ENCODE assay signal across 1 cellular context in the genomic region with DNA sequence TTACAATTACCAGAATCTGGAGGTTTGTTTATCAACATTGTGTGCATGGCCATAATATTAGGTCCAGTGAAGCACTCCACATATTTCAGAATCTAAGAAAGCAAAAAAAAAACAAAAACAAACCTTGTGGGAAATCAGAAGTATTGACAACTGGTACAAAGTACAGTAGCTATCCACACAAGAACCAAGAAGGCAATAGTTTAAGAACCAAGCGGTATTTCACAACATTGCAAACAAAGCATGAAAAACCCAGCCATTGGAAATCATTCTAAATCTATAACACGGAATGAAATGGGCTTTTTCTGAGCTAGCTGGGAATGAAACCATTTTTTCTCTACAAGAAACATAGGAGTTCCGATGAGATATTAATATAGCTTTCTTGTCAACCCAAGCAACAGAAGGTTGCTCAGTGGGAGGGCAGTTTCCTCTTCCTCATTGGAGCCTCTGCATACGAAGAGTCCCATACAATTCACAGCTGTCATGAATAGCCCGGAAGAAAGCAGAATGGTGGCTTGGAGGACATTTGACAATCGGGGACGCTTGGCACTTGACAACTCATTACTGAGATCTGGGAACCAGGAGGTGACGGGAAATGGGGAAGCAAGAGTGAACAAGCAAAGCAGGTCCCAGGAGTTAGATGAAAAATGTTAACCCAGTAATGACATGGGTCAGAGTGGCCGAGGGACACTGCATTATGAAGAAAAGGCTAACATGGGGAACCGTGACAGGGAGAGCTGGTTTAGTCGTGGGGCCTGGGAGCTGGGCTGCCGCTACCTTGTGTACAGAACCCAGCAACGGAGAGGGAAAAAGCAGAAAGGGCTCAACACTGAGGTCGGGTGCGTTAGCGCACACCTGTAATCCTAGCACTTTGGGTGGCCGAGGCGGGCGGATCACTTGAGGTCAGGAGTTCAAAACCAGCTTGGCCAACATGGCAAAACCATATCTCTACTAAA.
TF ChIP-seq lines count a peak whose summit lies in the region.

No MANE protein-coding gene starts in this region.

TF ChIP-seq in HepG2, 621 proteins besides CTCF, POLR2A, EP300 and RAD21 (continued from another document and continues in another):
- TF ChIP-seq, protein P1, sequence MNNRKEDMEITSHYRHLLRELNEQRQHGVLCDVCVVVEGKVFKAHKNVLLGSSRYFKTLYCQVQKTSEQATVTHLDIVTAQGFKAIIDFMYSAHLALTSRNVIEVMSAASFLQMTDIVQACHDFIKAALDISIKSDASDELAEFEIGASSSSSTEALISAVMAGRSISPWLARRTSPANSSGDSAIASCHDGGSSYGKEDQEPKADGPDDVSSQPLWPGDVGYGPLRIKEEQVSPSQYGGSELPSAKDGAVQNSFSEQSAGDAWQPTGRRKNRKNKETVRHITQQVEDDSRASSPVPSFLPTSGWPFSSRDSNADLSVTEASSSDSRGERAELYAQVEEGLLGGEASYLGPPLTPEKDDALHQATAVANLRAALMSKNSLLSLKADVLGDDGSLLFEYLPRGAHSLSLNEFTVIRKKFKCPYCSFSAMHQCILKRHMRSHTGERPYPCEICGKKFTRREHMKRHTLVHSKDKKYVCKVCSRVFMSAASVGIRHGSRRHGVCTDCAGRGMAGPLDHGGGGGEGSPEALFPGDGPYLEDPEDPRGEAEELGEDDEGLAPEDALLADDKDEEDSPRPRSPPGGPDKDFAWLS (CRISPR knock-in tag; IDR thresholded peaks at IDR 0.05; ENCODE audit: borderline replicate concordance): no peak
- TF ChIP-seq MEIS2 (CRISPR knock-in tag; IDR thresholded peaks at IDR 0.05): no peak
- no peak; the same call in 1 of the 2 replicates for TF ChIP-seq SALL1 (CRISPR knock-in tag; IDR thresholded peaks at IDR 0.05)
- no peak for TF ChIP-seq NONO (IDR thresholded peaks at IDR 0.05)
- TF ChIP-seq NONO (CRISPR knock-in tag; conservative IDR thresholded peaks at IDR 0.05): no peak
- TF ChIP-seq, protein P2, sequence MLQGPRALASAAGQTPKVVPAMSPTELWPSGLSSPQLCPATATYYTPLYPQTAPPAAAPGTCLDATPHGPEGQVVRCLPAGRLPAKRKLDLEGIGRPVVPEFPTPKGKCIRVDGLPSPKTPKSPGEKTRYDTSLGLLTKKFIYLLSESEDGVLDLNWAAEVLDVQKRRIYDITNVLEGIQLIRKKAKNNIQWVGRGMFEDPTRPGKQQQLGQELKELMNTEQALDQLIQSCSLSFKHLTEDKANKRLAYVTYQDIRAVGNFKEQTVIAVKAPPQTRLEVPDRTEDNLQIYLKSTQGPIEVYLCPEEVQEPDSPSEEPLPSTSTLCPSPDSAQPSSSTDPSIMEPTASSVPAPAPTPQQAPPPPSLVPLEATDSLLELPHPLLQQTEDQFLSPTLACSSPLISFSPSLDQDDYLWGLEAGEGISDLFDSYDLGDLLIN (CRISPR knock-in tag; IDR thresholded peaks at IDR 0.05; ENCODE audit: borderline replicate concordance): no peak
- TF ChIP-seq ZNF615 (CRISPR knock-in tag; IDR thresholded peaks at IDR 0.05; ENCODE audit: borderline replicate concordance): no peak
- TF ChIP-seq ZNF709 (CRISPR knock-in tag; IDR thresholded peaks at IDR 0.05): no peak
- TF ChIP-seq NR2F1 (CRISPR knock-in tag; IDR thresholded peaks at IDR 0.05): no peak
- TF ChIP-seq KMT2A (CRISPR knock-in tag; IDR thresholded peaks at IDR 0.05): no peak
- TF ChIP-seq, protein P3, sequence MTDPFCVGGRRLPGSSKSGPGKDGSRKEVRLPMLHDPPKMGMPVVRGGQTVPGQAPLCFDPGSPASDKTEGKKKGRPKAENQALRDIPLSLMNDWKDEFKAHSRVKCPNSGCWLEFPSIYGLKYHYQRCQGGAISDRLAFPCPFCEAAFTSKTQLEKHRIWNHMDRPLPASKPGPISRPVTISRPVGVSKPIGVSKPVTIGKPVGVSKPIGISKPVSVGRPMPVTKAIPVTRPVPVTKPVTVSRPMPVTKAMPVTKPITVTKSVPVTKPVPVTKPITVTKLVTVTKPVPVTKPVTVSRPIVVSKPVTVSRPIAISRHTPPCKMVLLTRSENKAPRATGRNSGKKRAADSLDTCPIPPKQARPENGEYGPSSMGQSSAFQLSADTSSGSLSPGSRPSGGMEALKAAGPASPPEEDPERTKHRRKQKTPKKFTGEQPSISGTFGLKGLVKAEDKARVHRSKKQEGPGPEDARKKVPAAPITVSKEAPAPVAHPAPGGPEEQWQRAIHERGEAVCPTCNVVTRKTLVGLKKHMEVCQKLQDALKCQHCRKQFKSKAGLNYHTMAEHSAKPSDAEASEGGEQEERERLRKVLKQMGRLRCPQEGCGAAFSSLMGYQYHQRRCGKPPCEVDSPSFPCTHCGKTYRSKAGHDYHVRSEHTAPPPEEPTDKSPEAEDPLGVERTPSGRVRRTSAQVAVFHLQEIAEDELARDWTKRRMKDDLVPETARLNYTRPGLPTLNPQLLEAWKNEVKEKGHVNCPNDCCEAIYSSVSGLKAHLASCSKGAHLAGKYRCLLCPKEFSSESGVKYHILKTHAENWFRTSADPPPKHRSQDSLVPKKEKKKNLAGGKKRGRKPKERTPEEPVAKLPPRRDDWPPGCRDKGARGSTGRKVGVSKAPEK (CRISPR knock-in tag; IDR thresholded peaks at IDR 0.05; ENCODE audit: borderline replicate concordance): no peak
- no peak for TF ChIP-seq NRL (CRISPR knock-in tag; IDR thresholded peaks at IDR 0.05; ENCODE audit: borderline replicate concordance)
- no peak for TF ChIP-seq REPIN1 (CRISPR knock-in tag; IDR thresholded peaks at IDR 0.05; ENCODE audit: borderline replicate concordance, low read depth)
- TF ChIP-seq SAP130 (CRISPR knock-in tag; IDR thresholded peaks at IDR 0.05; ENCODE audit: low read depth): peak; percentile 53
- no peak for TF ChIP-seq TSC22D2 (CRISPR knock-in tag; IDR thresholded peaks at IDR 0.05; ENCODE audit: borderline replicate concordance)
- TF ChIP-seq SYNCRIP (IDR thresholded peaks at IDR 0.05; ENCODE audit: insufficient read depth, low read depth, low read length): no peak
- TF ChIP-seq ZNF713 (CRISPR knock-in tag; IDR thresholded peaks at IDR 0.05): no peak
- TF ChIP-seq GPN1 (CRISPR knock-in tag; IDR thresholded peaks at IDR 0.05; ENCODE audit: borderline replicate concordance): no peak
- TF ChIP-seq DNMT1 (CRISPR knock-in tag; IDR thresholded peaks at IDR 0.05): no peak
- no peak for TF ChIP-seq ZFP36 (IDR thresholded peaks at IDR 0.05; ENCODE audit: borderline replicate concordance, low read depth, low read length, partially characterized antibody)
- TF ChIP-seq STAT5B (CRISPR knock-in tag; IDR thresholded peaks at IDR 0.05): no peak
- TF ChIP-seq, protein P4, sequence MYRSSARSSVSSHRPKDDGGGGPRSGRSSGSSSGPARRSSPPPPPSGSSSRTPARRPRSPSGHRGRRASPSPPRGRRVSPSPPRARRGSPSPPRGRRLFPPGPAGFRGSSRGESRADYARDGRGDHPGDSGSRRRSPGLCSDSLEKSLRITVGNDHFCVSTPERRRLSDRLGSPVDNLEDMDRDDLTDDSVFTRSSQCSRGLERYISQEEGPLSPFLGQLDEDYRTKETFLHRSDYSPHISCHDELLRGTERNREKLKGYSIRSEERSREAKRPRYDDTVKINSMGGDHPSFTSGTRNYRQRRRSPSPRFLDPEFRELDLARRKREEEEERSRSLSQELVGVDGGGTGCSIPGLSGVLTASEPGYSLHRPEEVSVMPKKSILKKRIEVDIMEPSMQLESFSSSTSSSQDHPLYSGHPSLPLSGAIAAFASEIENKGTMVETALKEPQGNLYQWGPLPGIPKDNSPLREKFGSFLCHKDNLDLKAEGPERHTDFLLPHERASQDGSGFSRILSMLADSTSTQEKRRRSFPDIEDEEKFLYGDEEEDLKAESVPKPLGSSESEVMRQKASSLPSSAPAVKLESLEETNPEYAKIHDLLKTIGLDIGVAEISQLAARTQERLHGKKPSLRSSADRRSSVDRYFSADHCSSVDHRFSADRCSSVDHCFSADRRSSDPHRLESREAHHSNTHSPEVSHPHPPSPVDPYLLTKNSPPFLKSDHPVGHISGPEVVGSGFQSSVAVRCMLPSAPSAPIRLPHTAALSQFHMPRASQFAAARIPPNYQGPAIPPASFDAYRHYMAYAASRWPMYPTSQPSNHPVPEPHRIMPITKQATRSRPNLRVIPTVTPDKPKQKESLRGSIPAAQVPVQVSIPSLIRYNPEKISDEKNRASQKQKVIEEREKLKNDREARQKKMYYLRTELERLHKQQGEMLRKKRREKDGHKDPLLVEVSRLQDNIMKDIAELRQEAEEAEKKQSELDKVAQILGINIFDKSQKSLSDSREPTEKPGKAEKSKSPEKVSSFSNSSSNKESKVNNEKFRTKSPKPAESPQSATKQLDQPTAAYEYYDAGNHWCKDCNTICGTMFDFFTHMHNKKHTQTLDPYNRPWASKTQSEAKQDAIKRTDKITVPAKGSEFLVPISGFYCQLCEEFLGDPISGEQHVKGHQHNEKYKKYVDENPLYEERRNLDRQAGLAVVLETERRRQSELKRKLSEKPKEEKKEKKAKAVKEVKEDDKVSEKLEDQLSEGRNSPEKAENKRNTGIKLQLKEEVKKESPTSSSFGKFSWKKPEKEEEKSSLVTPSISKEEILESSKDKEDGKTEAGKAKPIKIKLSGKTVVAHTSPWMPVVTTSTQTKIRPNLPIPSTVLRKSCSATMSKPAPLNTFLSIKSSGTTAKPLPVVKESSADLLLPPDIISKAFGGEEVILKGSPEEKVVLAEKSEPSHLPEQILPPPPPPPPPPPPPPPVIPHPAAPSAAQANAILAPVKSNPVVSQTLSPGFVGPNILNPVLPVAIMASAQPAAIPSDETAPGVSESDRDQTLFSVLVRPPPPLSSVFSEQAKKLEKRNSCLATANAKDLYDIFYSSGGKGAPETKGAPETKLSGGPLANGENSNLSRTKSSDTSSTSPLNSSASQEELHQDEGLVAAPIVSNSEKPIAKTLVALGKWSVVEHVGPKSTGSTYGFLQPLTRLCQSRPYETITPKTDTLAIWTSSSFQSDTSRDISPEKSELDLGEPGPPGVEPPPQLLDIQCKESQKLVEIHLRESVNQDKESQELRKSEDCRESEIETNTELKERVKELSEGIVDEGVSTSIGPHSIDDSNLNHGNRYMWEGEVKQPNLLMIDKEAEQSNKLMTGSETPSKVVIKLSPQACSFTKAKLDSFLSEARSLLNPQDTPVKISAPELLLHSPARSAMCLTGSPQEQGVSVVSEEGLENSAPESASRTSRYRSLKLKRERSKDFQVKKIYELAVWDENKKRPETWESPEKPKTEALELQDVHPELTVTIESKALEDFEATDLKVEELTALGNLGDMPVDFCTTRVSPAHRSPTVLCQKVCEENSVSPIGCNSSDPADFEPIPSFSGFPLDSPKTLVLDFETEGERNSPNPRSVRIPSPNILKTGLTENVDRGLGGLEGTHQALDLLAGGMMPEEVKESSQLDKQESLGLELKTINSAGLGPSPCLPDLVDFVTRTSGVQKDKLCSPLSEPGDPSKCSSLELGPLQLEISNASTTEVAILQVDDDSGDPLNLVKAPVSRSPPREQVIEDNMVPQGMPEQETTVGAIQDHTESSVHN (CRISPR knock-in tag; IDR thresholded peaks at IDR 0.05): no peak
- TF ChIP-seq ZNF850 (CRISPR knock-in tag; conservative IDR thresholded peaks at IDR 0.05): no peak
- TF ChIP-seq PAF1 (CRISPR knock-in tag; IDR thresholded peaks at IDR 0.05): no peak
- TF ChIP-seq, protein P5, sequence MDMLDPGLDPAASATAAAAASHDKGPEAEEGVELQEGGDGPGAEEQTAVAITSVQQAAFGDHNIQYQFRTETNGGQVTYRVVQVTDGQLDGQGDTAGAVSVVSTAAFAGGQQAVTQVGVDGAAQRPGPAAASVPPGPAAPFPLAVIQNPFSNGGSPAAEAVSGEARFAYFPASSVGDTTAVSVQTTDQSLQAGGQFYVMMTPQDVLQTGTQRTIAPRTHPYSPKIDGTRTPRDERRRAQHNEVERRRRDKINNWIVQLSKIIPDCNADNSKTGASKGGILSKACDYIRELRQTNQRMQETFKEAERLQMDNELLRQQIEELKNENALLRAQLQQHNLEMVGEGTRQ (IDR thresholded peaks at IDR 0.05; ENCODE audit: low read depth, low read length): no peak
- TF ChIP-seq, protein P5 (CRISPR knock-in tag; IDR thresholded peaks at IDR 0.05; ENCODE audit: borderline replicate concordance): no peak
- no peak for TF ChIP-seq ZNF547 (CRISPR knock-in tag; IDR thresholded peaks at IDR 0.05)
- no peak for TF ChIP-seq ASH2L (IDR thresholded peaks at IDR 0.05; ENCODE audit: insufficient read length, low read depth, low read length)
- TF ChIP-seq, protein P6, sequence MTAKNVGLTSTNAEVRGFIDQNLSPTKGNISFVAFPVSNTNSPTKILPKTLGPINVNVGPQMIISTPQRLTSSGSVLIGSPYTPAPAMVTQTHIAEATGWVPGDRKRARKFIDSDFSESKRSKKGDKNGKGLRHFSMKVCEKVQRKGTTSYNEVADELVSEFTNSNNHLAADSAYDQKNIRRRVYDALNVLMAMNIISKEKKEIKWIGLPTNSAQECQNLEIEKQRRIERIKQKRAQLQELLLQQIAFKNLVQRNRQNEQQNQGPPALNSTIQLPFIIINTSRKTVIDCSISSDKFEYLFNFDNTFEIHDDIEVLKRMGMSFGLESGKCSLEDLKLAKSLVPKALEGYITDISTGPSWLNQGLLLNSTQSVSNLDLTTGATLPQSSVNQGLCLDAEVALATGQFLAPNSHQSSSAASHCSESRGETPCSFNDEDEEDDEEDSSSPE (CRISPR knock-in tag; IDR thresholded peaks at IDR 0.05): no peak
- TF ChIP-seq, protein P7, sequence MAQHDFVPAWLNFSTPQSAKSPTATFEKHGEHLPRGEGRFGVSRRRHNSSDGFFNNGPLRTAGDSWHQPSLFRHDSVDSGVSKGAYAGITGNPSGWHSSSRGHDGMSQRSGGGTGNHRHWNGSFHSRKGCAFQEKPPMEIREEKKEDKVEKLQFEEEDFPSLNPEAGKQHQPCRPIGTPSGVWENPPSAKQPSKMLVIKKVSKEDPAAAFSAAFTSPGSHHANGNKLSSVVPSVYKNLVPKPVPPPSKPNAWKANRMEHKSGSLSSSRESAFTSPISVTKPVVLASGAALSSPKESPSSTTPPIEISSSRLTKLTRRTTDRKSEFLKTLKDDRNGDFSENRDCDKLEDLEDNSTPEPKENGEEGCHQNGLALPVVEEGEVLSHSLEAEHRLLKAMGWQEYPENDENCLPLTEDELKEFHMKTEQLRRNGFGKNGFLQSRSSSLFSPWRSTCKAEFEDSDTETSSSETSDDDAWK (CRISPR knock-in tag; IDR thresholded peaks at IDR 0.05): no peak
- TF ChIP-seq MAZ (IDR thresholded peaks at IDR 0.05; ENCODE audit: borderline replicate concordance, low read depth, low read length): no peak
- TF ChIP-seq MAZ (CRISPR knock-in tag; IDR thresholded peaks at IDR 0.05; ENCODE audit: low read depth): no peak
- no peak for TF ChIP-seq RFX3 (CRISPR knock-in tag; IDR thresholded peaks at IDR 0.05)
- no peak for TF ChIP-seq SPEN (CRISPR knock-in tag; IDR thresholded peaks at IDR 0.05; ENCODE audit: low read depth)
- no peak for TF ChIP-seq SNAI1 (CRISPR knock-in tag; IDR thresholded peaks at IDR 0.05; ENCODE audit: borderline replicate concordance)
- TF ChIP-seq REXO4 (CRISPR knock-in tag; IDR thresholded peaks at IDR 0.05; ENCODE audit: borderline replicate concordance): no peak
- no peak for TF ChIP-seq CENPT (CRISPR knock-in tag; IDR thresholded peaks at IDR 0.05; ENCODE audit: low read depth)
- peak; percentile 48; the same call in 1 of the 2 replicates for TF ChIP-seq SOX5 (CRISPR knock-in tag; IDR thresholded peaks at IDR 0.05; ENCODE audit: borderline replicate concordance)
